ENCODE assay signal across 1 cellular context in the genomic region with DNA sequence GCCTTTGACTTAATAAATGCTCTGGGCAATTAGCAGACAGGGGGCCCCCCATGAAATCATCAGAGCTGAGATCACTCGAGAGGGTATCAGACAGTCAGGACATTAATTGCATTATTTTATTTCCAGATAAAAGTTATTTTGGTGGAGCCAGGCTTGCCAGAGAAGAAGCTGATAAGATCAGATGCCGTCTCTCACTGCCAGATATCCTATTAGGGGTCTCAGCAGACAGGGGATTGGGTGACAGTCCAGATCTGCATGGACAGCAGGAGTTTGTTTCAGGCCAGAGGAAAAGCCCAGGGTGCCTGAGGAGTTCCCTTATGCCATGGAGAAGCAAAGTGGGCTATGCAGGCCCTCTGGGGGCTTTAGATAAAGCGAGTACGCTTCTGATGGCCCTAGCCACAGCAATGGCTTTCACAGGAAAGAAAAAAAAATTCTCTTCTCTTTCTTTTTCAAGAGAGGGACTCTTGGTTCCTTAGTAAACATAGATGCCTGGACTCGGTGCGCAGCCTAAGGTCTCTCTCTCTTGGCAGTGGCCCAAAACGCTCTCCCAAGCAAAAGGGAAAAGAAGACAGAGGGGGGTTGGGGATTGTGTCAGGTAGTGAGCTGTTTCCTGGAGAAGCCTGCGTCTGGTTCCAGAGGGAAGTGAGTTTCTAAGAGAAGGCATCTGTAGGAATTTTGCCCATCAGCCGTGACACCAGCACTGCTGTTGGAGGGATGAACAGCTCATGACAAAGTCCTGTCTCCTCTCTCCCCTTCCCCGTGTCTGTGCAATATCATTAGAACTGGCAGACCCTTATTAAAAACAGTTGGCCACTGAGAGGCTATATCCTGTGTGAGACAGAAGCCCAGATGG.
TF ChIP-seq lines count a peak whose summit lies in the region.

No MANE protein-coding gene starts in this region.

TF ChIP-seq in liver, 16 proteins besides CTCF, POLR2A, EP300 and RAD21:
- TF ChIP-seq HNF4A (conservative IDR thresholded peaks at IDR 0.05) (no peak), JUND (IDR thresholded peaks at IDR 0.05) (no peak), NR2F2 (IDR thresholded peaks at IDR 0.05) (peak; percentile 4)
- TF ChIP-seq, protein P1, sequence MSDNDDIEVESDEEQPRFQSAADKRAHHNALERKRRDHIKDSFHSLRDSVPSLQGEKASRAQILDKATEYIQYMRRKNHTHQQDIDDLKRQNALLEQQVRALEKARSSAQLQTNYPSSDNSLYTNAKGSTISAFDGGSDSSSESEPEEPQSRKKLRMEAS (IDR thresholded peaks at IDR 0.05), result no peak
